In genomic region chr14:103492572-103492971, GRCh38 we compare ENCODE assay signal across 29 cellular contexts.
"Had no signal": no experiment of that assay in that cellular context is flagged by ENCODE, and none has a peak within 500 bp of the region (broad histone marks: within the 10 kb centered on the region; RNA-seq: fewer than 3 reads in every experiment).

No MANE protein-coding gene starts in this region.

- H3K36me3 ChIP-seq: breast epithelium, ovary, prostate gland had no signal

- H3K27ac ChIP-seq: epithelial cell of prostate, ovary, prostate gland, VCaP had no signal

- H3K9me3 Mint-ChIP-seq: activated T-cell treated with anti-CD3 and anti-CD28 coated beads, Interleukin-2, amount 50 U/mL, for 4 hours; activated T-helper 17 cell treated with anti-CD3 and anti-CD28 coated beads, Interleukin-2, amount 50 U/mL, for 72 hours; central memory CD8-positive, alpha-beta T cell; dendritic cell treated with granulocyte-macrophage colony-stimulating factor and Interleukin-4, amounts not matched to agents 40 ng/mL and 50 ng/mL, for 4 days; immature natural killer cell; mesothelial cell of epicardium; naive B cell; nephron progenitor cell; stimulated activated naive B cell treated with anti-CD40 and anti-IgM and Interleukin-4, amounts not matched to agents 10 μg/mL and 1 μg/mL and 100 μg/mL, for 72 hours; type B pancreatic cell had no signal

- H3K4me1 Mint-ChIP-seq: activated T-helper 17 cell treated with anti-CD3 and anti-CD28 coated beads, Interleukin-2, amount 50 U/mL, for 72 hours; central memory CD8-positive, alpha-beta T cell; immature natural killer cell; mesothelial cell of epicardium; nephron progenitor cell; stimulated activated naive B cell treated with anti-CD40 and anti-IgM and Interleukin-4, amounts not matched to agents 10 μg/mL and 1 μg/mL and 100 μg/mL, for 72 hours had no signal

- H3K4me1 ChIP-seq: breast epithelium, prostate gland had no signal

- H3K27ac Mint-ChIP-seq: dendritic cell treated with granulocyte-macrophage colony-stimulating factor and Interleukin-4, amounts not matched to agents 40 ng/mL and 50 ng/mL, for 4 days; immature natural killer cell; mesothelial cell of epicardium; nephron progenitor cell; stimulated activated naive B cell treated with anti-CD40 and anti-IgM and Interleukin-4, amounts not matched to agents 10 μg/mL and 1 μg/mL and 100 μg/mL, for 72 hours; type B pancreatic cell had no signal

- H3K27me3 ChIP-seq: breast epithelium, ovary had no signal

- H3K4me3 Mint-ChIP-seq: activated T-cell treated with anti-CD3 and anti-CD28 coated beads, Interleukin-2, amount 50 U/mL, for 4 hours; activated T-helper 17 cell treated with anti-CD3 and anti-CD28 coated beads, Interleukin-2, amount 50 U/mL, for 72 hours; central memory CD8-positive, alpha-beta T cell; dendritic cell treated with granulocyte-macrophage colony-stimulating factor and Interleukin-4, amounts not matched to agents 40 ng/mL and 50 ng/mL, for 4 days; immature natural killer cell; mesothelial cell of epicardium; naive B cell; nephron progenitor cell; stimulated activated naive B cell treated with anti-CD40 and anti-IgM and Interleukin-4, amounts not matched to agents 10 μg/mL and 1 μg/mL and 100 μg/mL, for 72 hours; type B pancreatic cell had no signal

- H3K9me3 ChIP-seq: breast epithelium, ovary, prostate gland had no signal

- H3K4me3 ChIP-seq: breast epithelium, ovary, prostate gland, SK-N-MC had no signal

- DNase-seq: activated CD4-positive, alpha-beta T cell treated with anti-CD3 and anti-CD28 coated beads for 48 hours; activated CD4-positive, alpha-beta T cell treated with anti-CD3 and anti-CD28 coated beads, Interleukin-2, amount 50 U/mL, for 48 hours; activated CD8-positive, alpha-beta memory T cell treated with anti-CD3 and anti-CD28 coated beads, Interleukin-2, amount 50 U/mL, for 4 hours; activated gamma-delta T cell treated with Interleukin-2 at 50 U/mL for 16 hours; activated naive CD4-positive, alpha-beta T cell treated with anti-CD3 and anti-CD28 coated beads, Interleukin-2, amount 50 U/mL, for 16 hours; activated T-cell treated with anti-CD3 and anti-CD28 coated beads, Interleukin-2, amount 50 U/mL, for 4 hours; amygdala; effector CD4-positive, alpha-beta T cell; head of caudate nucleus; hippocampal formation; immature natural killer cell; mammary epithelial cell; naive B cell; nephron progenitor cell; ovary; stimulated activated CD4-positive, alpha-beta T cell treated with anti-CD3 and anti-CD28 coated beads, Interleukin-15, amount 100 ng/mL, for 24 hours; stimulated activated CD4-positive, alpha-beta T cell treated with anti-CD3 and anti-CD28 coated beads, Interleukin-2, amount 100 ng/mL, for 24 hours; stimulated activated naive B cell treated with anti-CD40 and anti-IgM and Interleukin-4, amounts not matched to agents 10 μg/mL and 1 μg/mL and 100 μg/mL, for 72 hours had no signal

- ATAC-seq: activated T-cell treated with anti-CD3 and anti-CD28 coated beads, Interleukin-2, amount 50 U/mL, for 4 hours; activated T-helper 17 cell treated with anti-CD3 and anti-CD28 coated beads, Interleukin-2, amount 50 U/mL, for 72 hours; left lobe of liver; stimulated activated naive B cell treated with anti-CD40 and anti-IgM and Interleukin-4, amounts not matched to agents 10 μg/mL and 1 μg/mL and 100 μg/mL, for 72 hours had no signal

- H3K27me3 Mint-ChIP-seq: activated T-helper 17 cell treated with anti-CD3 and anti-CD28 coated beads, Interleukin-2, amount 50 U/mL, for 72 hours; central memory CD8-positive, alpha-beta T cell; dendritic cell treated with granulocyte-macrophage colony-stimulating factor and Interleukin-4, amounts not matched to agents 40 ng/mL and 50 ng/mL, for 4 days; naive B cell; stimulated activated naive B cell treated with anti-CD40 and anti-IgM and Interleukin-4, amounts not matched to agents 10 μg/mL and 1 μg/mL and 100 μg/mL, for 72 hours; type B pancreatic cell had no signal
